ENCODE assay signal across 15 cellular contexts in the genomic region with DNA sequence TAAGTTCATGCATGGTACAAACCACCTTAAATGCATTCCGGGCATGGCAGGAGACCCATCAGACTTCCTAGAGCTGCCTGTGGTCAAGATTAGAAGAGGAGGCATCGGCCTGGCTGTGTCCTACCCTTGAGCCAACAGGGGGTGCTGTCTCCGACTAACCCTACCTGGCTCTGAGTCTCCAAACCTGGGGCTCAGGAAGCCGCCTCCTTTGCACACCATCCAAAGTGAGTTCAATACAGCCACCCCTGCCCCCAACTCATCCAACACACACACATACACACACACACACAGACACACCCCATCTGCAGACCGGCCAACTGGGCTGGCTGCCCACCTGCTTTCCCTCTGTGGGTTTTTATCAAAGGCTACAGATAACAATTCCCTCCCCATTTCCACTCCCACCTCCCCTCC.
A peak's percentile ranks its signal among the peaks of the same experiment; 100 is the strongest.
DNase-seq lines count a peak whose midpoint lies in the region; ATAC-seq and TF ChIP-seq lines count a peak whose summit lies in the region.
"Had no signal": no experiment of that assay in that cellular context is flagged by ENCODE, and none has a peak within 500 bp of the region (broad histone marks: within the 10 kb centered on the region; RNA-seq: fewer than 3 reads in every experiment).

No MANE protein-coding gene starts in this region.

- H3K4me3 ChIP-seq in BJ (ENCODE audit: low read depth, low read length), result no peak overlapping the region
- H3K4me3 ChIP-seq in brain microvascular endothelial cell (ENCODE audit: low read depth, low read length), result no peak overlapping the region
- H3K4me3 ChIP-seq: Peyer's patch, uterus had no signal

- peaks cover 13% of the 10 kb centered on the region; the same call in 1 of the 2 replicates for H3K9me3 Mint-ChIP-seq in HFFc6

- no peak overlapping the region for H3K27ac ChIP-seq in brain microvascular endothelial cell
- H3K27ac ChIP-seq: Peyer's patch had no signal

- TF ChIP-seq CTCF in BJ (IDR thresholded peaks at IDR 0.05; ENCODE audit: insufficient read depth, low read depth, low read length) (peak; percentile 28; the same call in 1 of the 2 replicates), HFFc6 (IDR thresholded peaks at IDR 0.05) (peak; percentile 60), brain microvascular endothelial cell (IDR thresholded peaks at IDR 0.05; ENCODE audit: low read depth, low read length, missing control alignments) (peak; percentile 43)

- H3K4me3 Mint-ChIP-seq in HFFc6, result no peak overlapping the region
- H3K4me3 Mint-ChIP-seq: nephron progenitor cell had no signal

- POLR2A ChIA-PET in BJ (lab: Charles Lee), result no interaction called here

- DNase-seq in BJ (ENCODE audit: low read depth) (no peak), HFFc6 (no peak), brain microvascular endothelial cell (no peak), iPS-NIHi11 (ENCODE audit: low spot score) (peak; percentile 63), AG08396 (ENCODE audit: low spot score) (no peak), SHP77 treated with DMSO at 0.1 percent for 48 hours (lab: John Stamatoyannopoulos, UW) (no peak), activated gamma-delta T cell (lab: John Stamatoyannopoulos, UW) (no peak)
- DNase-seq: activated T-cell treated with anti-CD3 and anti-CD28 coated beads for 4 hours; C1 segment of cervical spinal cord; KG1; nephron progenitor cell; Peyer's patch; stimulated activated CD4-positive, alpha-beta T cell treated with anti-CD3 and anti-CD28 coated beads, Interleukin-12 subunit alpha, Interleukin-12 subunit beta, amount 100 ng/mL, for 4 hours had no signal

- H3K27ac Mint-ChIP-seq in HFFc6, result no peak overlapping the region
- H3K27ac Mint-ChIP-seq: nephron progenitor cell had no signal

- peaks cover 24% of the 10 kb centered on the region for H3K27me3 Mint-ChIP-seq in HFFc6 (ENCODE audit: insufficient read depth)

- in situ Hi-C loops in brain microvascular endothelial cell (cut with HindIII; ENCODE audit: low pct_ligation_motif_present, low sequenced_read_pairs), result no loop called here

- no peaks in the 10 kb centered on the region for H3K36me3 ChIP-seq in BJ (ENCODE audit: control insufficient read depth, insufficient read depth, low read length)
- H3K36me3 ChIP-seq in brain microvascular endothelial cell (replicated peaks), result no peaks in the 10 kb centered on the region
- H3K36me3 ChIP-seq: Peyer's patch, uterus had no signal

- ATAC-seq in GM19035 (IDR thresholded peaks at IDR 0.05; ENCODE audit: unreplicated experiment), result no peak

- H3K4me1 Mint-ChIP-seq in HFFc6 (ENCODE audit: low read depth), result peaks cover 32% of the 10 kb centered on the region

- H3K36me3 Mint-ChIP-seq in HFFc6 (ENCODE audit: low read depth), result peaks cover 5% of the 10 kb centered on the region; the same call in 1 of the 2 replicates

- H3K27me3 ChIP-seq in BJ (ENCODE audit: control insufficient read depth, insufficient read depth, low read length), result peaks cover 4% of the 10 kb centered on the region; the same call in 1 of the 2 replicates
- H3K27me3 ChIP-seq in brain microvascular endothelial cell (replicated peaks), result peaks cover 5% of the 10 kb centered on the region
- H3K27me3 ChIP-seq: uterus had no signal

- CTCF ChIA-PET in BJ (lab: Yijun Ruan, JAX), result interaction anchor here (0.6 to 11.7 kb wide), 4 partner anchors 12 to 360 kb away, joined by 3 to 307 read pairs (median 4); a partner anchor contains a TSS
